21 cellular contexts compared by ENCODE assay signal in the genomic region with DNA sequence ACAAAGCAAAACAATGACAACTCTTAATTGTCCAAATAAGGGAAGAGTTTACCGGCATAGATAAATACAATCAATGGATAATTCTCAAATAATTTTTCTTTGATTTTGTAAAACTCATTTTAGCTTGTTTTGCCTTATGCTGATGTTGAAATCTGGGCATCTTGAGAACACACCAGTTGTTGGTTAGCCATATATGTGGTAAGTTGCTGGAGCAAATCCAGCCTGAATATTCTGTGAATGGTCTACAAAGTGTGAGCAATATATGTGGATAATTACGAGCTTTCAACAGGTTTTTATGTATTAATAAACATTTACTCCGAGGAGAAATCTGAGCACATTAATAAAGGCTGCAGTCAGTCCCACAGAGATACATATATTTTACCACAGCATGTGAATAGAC.
A peak's percentile ranks its signal among the peaks of the same experiment; 100 is the strongest.
DNase-seq lines count a peak whose midpoint lies in the region; ATAC-seq and TF ChIP-seq lines count a peak whose summit lies in the region.
"Had no signal": no experiment of that assay in that cellular context is flagged by ENCODE, and none has a peak within 500 bp of the region (broad histone marks: within the 10 kb centered on the region; RNA-seq: fewer than 3 reads in every experiment).

No MANE protein-coding gene starts in this region.

- H3K56ac ChIP-seq in IMR-90 (ENCODE audit: extremely low read depth, insufficient read depth, low read length): no peak overlapping the region

- H3K4me1 ChIP-seq in IMR-90 (ENCODE audit: control insufficient read depth, insufficient read depth, low read length): peaks cover 2% of the 10 kb centered on the region; the same call in 1 of the 2 replicates
- H3K4me1 ChIP-seq: BLaER1 treated with 17β-estradiol and CSF1 and Interleukin-3, amounts not matched to agents 10 nM and 100 nM; HAP-1 had no signal

- H3K27me3 ChIP-seq in IMR-90 (ENCODE audit: control insufficient read depth, insufficient read depth, low read length): no peaks in the 10 kb centered on the region
- H3K27me3 ChIP-seq: BE2C; BLaER1 treated with 17β-estradiol and CSF1 and Interleukin-3, amounts not matched to agents 10 nM and 100 nM had no signal

- H3K18ac ChIP-seq in IMR-90 (ENCODE audit: low read depth, low read length): peak overlapping the region; percentile 55; the same call in 1 of the 2 replicates

- no peak overlapping the region for H3K9ac ChIP-seq in IMR-90 (ENCODE audit: low read depth, low read length)
- H3K9ac ChIP-seq: BLaER1 treated with 17β-estradiol and CSF1 and Interleukin-3, amounts not matched to agents 10 nM and 100 nM had no signal

- no peaks in the 10 kb centered on the region for H3K79me1 ChIP-seq in IMR-90 (ENCODE audit: low read depth in 1 of 2, low read length in 2 of 2)

- intact Hi-C loops in IMR-90 (cut with micrococcal nuclease): no loop called here

- no peak for TF ChIP-seq CTCF in AG10803 (conservative IDR thresholded peaks at IDR 0.05; ENCODE audit: low read length)
- no peak for TF ChIP-seq CTCF in IMR-90 (conservative IDR thresholded peaks at IDR 0.05; ENCODE audit: low read depth, low read length)
- TF ChIP-seq CTCF in fibroblast of villous mesenchyme (IDR thresholded peaks at IDR 0.05; ENCODE audit: insufficient read depth, low read depth, low read length): no peak

- WGBS in IMR-90 (ENCODE audit: extremely low coverage in 2 of 2, insufficient read length in 1 of 2), 2 experiments: no CpG with 5 or more reads among the region's 3 CpGs

- no peak overlapping the region for H4K91ac ChIP-seq in IMR-90 (ENCODE audit: insufficient read depth, low read depth, low read length)

- H3K4me3 ChIP-seq in AG10803 (ENCODE audit: low read length) (no peak overlapping the region), IMR-90 (ENCODE audit: insufficient read depth, low read depth, low read length) (no peak overlapping the region), fibroblast of villous mesenchyme (ENCODE audit: low read depth, low read length) (no peak overlapping the region)
- H3K4me3 ChIP-seq: BLaER1 treated with 17β-estradiol and CSF1 and Interleukin-3, amounts not matched to agents 10 nM and 100 nM; GM12878; GM23338; HAP-1 had no signal

- peaks cover 6% of the 10 kb centered on the region for H3K9me3 ChIP-seq in IMR-90 (ENCODE audit: control insufficient read depth, insufficient read depth, low read length)
- H3K9me3 ChIP-seq: BE2C, HAP-1 had no signal

- peak overlapping the region; percentile 13 for H2BK5ac ChIP-seq in IMR-90 (ENCODE audit: low read depth, low read length, poor library complexity, severe bottlenecking)

- no peak overlapping the region for H4K8ac ChIP-seq in IMR-90 (ENCODE audit: low read depth in 2 of 2, low read length in 2 of 2)

- BruUV-seq in IMR-90 (replicated peaks; lab: Mats Ljungman, UMichigan): no TSS peak

- ATAC-seq in IMR-90 (ENCODE audit: low read depth): no peak
- ATAC-seq: GM12878, GM23338 had no signal

- no peak overlapping the region for H3K14ac ChIP-seq in IMR-90 (replicated peaks; ENCODE audit: low read depth, low read length)

- H2BK15ac ChIP-seq in IMR-90 (ENCODE audit: low read depth, low read length): no peak overlapping the region

- H4K5ac ChIP-seq in IMR-90 (ENCODE audit: low read depth, low read length): no peak overlapping the region; the same call in 1 of the 2 replicates

- no peak overlapping the region for H3K23ac ChIP-seq in IMR-90 (ENCODE audit: low read depth, low read length)

- no peak for TF ChIP-seq RAD21 in IMR-90 (IDR thresholded peaks at IDR 0.05; ENCODE audit: low read length)

- TF ChIP-seq POLR2A in IMR-90 (IDR thresholded peaks at IDR 0.05; ENCODE audit: low read depth, low read length): no peak

- no peak overlapping the region for H2AK5ac ChIP-seq in IMR-90 (ENCODE audit: low read depth, low read length)

- no peak overlapping the region for H2AK9ac ChIP-seq in IMR-90 (replicated peaks; ENCODE audit: low read depth, low read length, poor library complexity)

- H3K36me3 ChIP-seq in IMR-90 (ENCODE audit: control insufficient read depth, insufficient read depth, low read length): no peaks in the 10 kb centered on the region
- H3K36me3 ChIP-seq: BE2C; BLaER1 treated with 17β-estradiol and CSF1 and Interleukin-3, amounts not matched to agents 10 nM and 100 nM; HAP-1 had no signal

- H3K27ac ChIP-seq in IMR-90 (ENCODE audit: insufficient read depth, low read length): no peak overlapping the region
- H3K27ac ChIP-seq: 22Rv1; BLaER1 treated with 17β-estradiol and CSF1 and Interleukin-3, amounts not matched to agents 10 nM and 100 nM had no signal

- peak; percentile 53 for DNase-seq in AG10803 (ENCODE audit: low read depth)
- DNase-seq in IMR-90: no peak
- DNase-seq in amniotic epithelial cell (ENCODE audit: low read depth): peak; percentile 52
- peak; percentile 31 for DNase-seq in fibroblast of villous mesenchyme (ENCODE audit: low read depth)
- DNase-seq in HEK293T (ENCODE audit: extremely low spot score): no peak
- no peak for DNase-seq in NCI-H774 (lab: John Stamatoyannopoulos, UW)
- DNase-seq in NCI-H2171 treated with DMSO at 0.1 percent for 48 hours (lab: John Stamatoyannopoulos, UW): no peak
- no peak for DNase-seq in T-helper 1 cell
- DNase-seq: AML-193; BE2C; CD4-positive, alpha-beta T cell; CD8-positive, alpha-beta memory T cell; DMS 273 treated with DMSO at 0.1 percent for 48 hours; DMS79; EL; GDM1 had no signal

- dilution Hi-C loops in IMR-90 (cut with HindIII; ENCODE audit: low sequenced_read_pairs, unreplicated experiment): no loop called here

- H4K20me1 ChIP-seq in IMR-90 (ENCODE audit: insufficient read depth, low read length): no peaks in the 10 kb centered on the region
- H4K20me1 ChIP-seq: BLaER1 treated with 17β-estradiol and CSF1 and Interleukin-3, amounts not matched to agents 10 nM and 100 nM had no signal

- CTCF ChIA-PET in IMR-90 (lab: Yijun Ruan, JAX) (interaction anchor here (1.0 kb wide), 1 partner anchor 72 kb away, joined by 3 read pairs; no protein-coding TSS in a partner anchor), HEK293T (lab: Yijun Ruan, JAX) (no interaction called here)

- in situ Hi-C loops in IMR-90 (cut with MboI; ENCODE audit: low sequenced_read_pairs): no loop called here

- no peak overlapping the region for H2AFZ ChIP-seq in IMR-90 (replicated peaks; ENCODE audit: low read length, poor library complexity)
- H2AFZ ChIP-seq: GM23338 had no signal

- H2BK20ac ChIP-seq in IMR-90 (ENCODE audit: low read depth, low read length): no peak overlapping the region

- POLR2A ChIA-PET in IMR-90 (lab: Charles Lee; ENCODE audit: unreplicated experiment) (interaction anchor here (0.8 kb wide), 1 partner anchor 12 kb away, joined by 3 read pairs; no protein-coding TSS in a partner anchor), HEK293T (lab: Yijun Ruan, JAX) (no interaction called here)

- no peak overlapping the region for H3K4me2 ChIP-seq in IMR-90 (ENCODE audit: low read depth, low read length)
- H3K4me2 ChIP-seq: BLaER1 treated with 17β-estradiol and CSF1 and Interleukin-3, amounts not matched to agents 10 nM and 100 nM; GM23338 had no signal

- no peak overlapping the region for H3K4ac ChIP-seq in IMR-90 (ENCODE audit: low read depth, low read length)

- no peak overlapping the region; the same call in 1 of the 2 replicates for H2BK120ac ChIP-seq in IMR-90 (ENCODE audit: low read depth, low read length)

- H3K9me1 ChIP-seq in IMR-90 (ENCODE audit: insufficient read depth, low read length): 0 out of 2 replicates have a peak, but pooled peaks cover 2% of the 10 kb centered on the region

TF ChIP-seq in IMR-90, 13 proteins besides CTCF, POLR2A, EP300 and RAD21:
- no peak for TF ChIP-seq RFX5 (IDR thresholded peaks at IDR 0.05; ENCODE audit: low read depth, low read length)
- TF ChIP-seq BHLHE40 (IDR thresholded peaks at IDR 0.05; ENCODE audit: low read depth, low read length): no peak
- TF ChIP-seq USF2 (IDR thresholded peaks at IDR 0.05; ENCODE audit: low read depth, low read length): no peak
- TF ChIP-seq CEBPB (IDR thresholded peaks at IDR 0.05; ENCODE audit: low read depth, low read length): no peak
- no peak for TF ChIP-seq MAZ (IDR thresholded peaks at IDR 0.05; ENCODE audit: borderline replicate concordance, low read depth, low read length)
- no peak for TF ChIP-seq RCOR1 (IDR thresholded peaks at IDR 0.05; ENCODE audit: insufficient replicate concordance, low read length)

TF ChIP-seq in HEK293T, 16 proteins besides CTCF, POLR2A, EP300 and RAD21:
- TF ChIP-seq NFRKB (IDR thresholded peaks at IDR 0.05): no peak
- no peak for TF ChIP-seq HDGF (IDR thresholded peaks at IDR 0.05; ENCODE audit: borderline replicate concordance)
- TF ChIP-seq L3MBTL2 (conservative IDR thresholded peaks at IDR 0.05): no peak
- no peak for TF ChIP-seq FOXM1 (IDR thresholded peaks at IDR 0.05; ENCODE audit: borderline replicate concordance)
- TF ChIP-seq FOXA1 (IDR thresholded peaks at IDR 0.05): no peak
- TF ChIP-seq CTBP1 (IDR thresholded peaks at IDR 0.05; ENCODE audit: borderline replicate concordance): no peak
- no peak for TF ChIP-seq SUZ12 (IDR thresholded peaks at IDR 0.05)

Comparison
In these comparisons a context has a peak if more than half of its experiments do, and no peak if none do; other contexts are left out.
1. DNase-seq: peak in AG10803 (single experiment), amniotic epithelial cell (single experiment) and fibroblast of villous mesenchyme (single experiment); none in IMR-90 (single experiment), HEK293T (single experiment), NCI-H774 (single experiment), NCI-H2171 treated with DMSO at 0.1 percent for 48 hours (single experiment) and T-helper 1 cell (0 of 5).